Comparison of ENCODE assay signal across 8 cellular contexts in genomic region chrX:103356897-103357296, GRCh38. TPM values are rescaled to one million over a fixed set of nuclear protein-coding genes. Genes with fewer than 3 reads are reported as not detected.
DNase-seq lines count a peak whose midpoint lies in the region; ATAC-seq and TF ChIP-seq lines count a peak whose summit lies in the region.

No MANE protein-coding gene starts in this region.

- H3K4me1 Mint-ChIP-seq in WTC11 (peaks cover 14% of the 10 kb centered on the region), progenitor cell of endocrine pancreas (ENCODE audit: low read depth) (peaks cover 22% of the 10 kb centered on the region)

- peak overlapping the region; percentile 94 for H3K4me3 Mint-ChIP-seq in WTC11
- peak overlapping the region; percentile 98 for H3K4me3 Mint-ChIP-seq in progenitor cell of endocrine pancreas (ENCODE audit: low read depth)

- 6 to 44% methylated on average over 3 to 5 of the region's 13 CpGs for WGBS in gastroesophageal sphincter (ENCODE audit: low coverage in 1 of 2), 2 donors

- H3K36me3 Mint-ChIP-seq in WTC11 = peaks cover 9% of the 10 kb centered on the region
- H3K36me3 Mint-ChIP-seq in progenitor cell of endocrine pancreas (ENCODE audit: insufficient read depth) = peaks cover 5% of the 10 kb centered on the region

- peak overlapping the region; percentile 67 to 100 for H3K4me3 ChIP-seq in gastroesophageal sphincter

- H3K27ac Mint-ChIP-seq in WTC11 (peak overlapping the region; percentile 98), progenitor cell of endocrine pancreas (peak overlapping the region; percentile 99)

- no peaks in the 10 kb centered on the region for H3K9me3 ChIP-seq in gastroesophageal sphincter

- no peak for TF ChIP-seq POLR2A in gastroesophageal sphincter (IDR thresholded peaks at IDR 0.05)

- H3K27ac ChIP-seq in gastroesophageal sphincter = peak overlapping the region; percentile 89 to 96 (median 91)

- H3K27me3 Mint-ChIP-seq in WTC11 (ENCODE audit: low read depth) = peaks cover 3% of the 10 kb centered on the region; the same call in 1 of the 2 replicates
- H3K27me3 Mint-ChIP-seq in progenitor cell of endocrine pancreas = no peaks in the 10 kb centered on the region

- POLR2A ChIA-PET in WTC11 (lab: Charles Lee) = interaction anchor here (0.6 to 2.4 kb wide), 5 partner anchors 13 to 107 kb away, joined by 3 to 25 read pairs (median 6); partner anchors contain the start of gene BEX3

- CTCF ChIA-PET in WTC11 (lab: Charles Lee) = interaction anchor here (1.2 to 1.5 kb wide), 2 partner anchors 10 to 108 kb away, joined by 4 to 11 read pairs; no protein-coding TSS in a partner anchor

- no peak for TF ChIP-seq CTCF in WTC11 (IDR thresholded peaks at IDR 0.05)
- no peak for TF ChIP-seq CTCF in gastroesophageal sphincter (IDR thresholded peaks at IDR 0.05)
- no peak for TF ChIP-seq CTCF in progenitor cell of endocrine pancreas (IDR thresholded peaks at IDR 0.05; ENCODE audit: unreplicated experiment)

- peak; percentile 66 for ATAC-seq in WTC11
- peak; percentile 54 for ATAC-seq in gastroesophageal sphincter
- no peak for ATAC-seq in HG02588 (IDR thresholded peaks at IDR 0.05; ENCODE audit: unreplicated experiment)

- peaks cover 0 to 6% (median 0%) of the 10 kb centered on the region in 3 donors for H3K4me1 ChIP-seq in gastroesophageal sphincter

- TF ChIP-seq EP300 in gastroesophageal sphincter (IDR thresholded peaks at IDR 0.05) = no peak

- DNase-seq in NCI-H82 (lab: John Stamatoyannopoulos, UW) (peak; percentile 15), NCI-H82 treated with DMSO at 0.1 percent for 48 hours (lab: John Stamatoyannopoulos, UW; ENCODE audit: unreplicated experiment) (no peak), WTC11 (ENCODE audit: low spot score) (no peak), progenitor cell of endocrine pancreas (ENCODE audit: low spot score, unreplicated experiment) (no peak), NOMO-1 treated with dmso at 0.1 percent for 144 hours (lab: John Stamatoyannopoulos, UW; ENCODE audit: unreplicated experiment) (no peak), germinal center (ENCODE audit: low spot score) (no peak)

- H3K27me3 ChIP-seq in gastroesophageal sphincter = no peaks in the 10 kb centered on the region

- H3K9me3 Mint-ChIP-seq in WTC11 = no peaks in the 10 kb centered on the region
- peaks cover 9% of the 10 kb centered on the region for H3K9me3 Mint-ChIP-seq in progenitor cell of endocrine pancreas (ENCODE audit: low read depth)

- no peaks in the 10 kb centered on the region for H3K36me3 ChIP-seq in gastroesophageal sphincter

TF ChIP-seq in WTC11, 78 proteins besides CTCF, POLR2A, EP300 and RAD21:
- no peak for TF ChIP-seq SMAD3 (CRISPR knock-in tag; IDR thresholded peaks at IDR 0.05; ENCODE audit: borderline replicate concordance)
- TF ChIP-seq OVOL2 (CRISPR knock-in tag; IDR thresholded peaks at IDR 0.05; ENCODE audit: borderline replicate concordance) = no peak
- no peak for TF ChIP-seq ZNF263 (CRISPR knock-in tag; IDR thresholded peaks at IDR 0.05; ENCODE audit: low read depth)

RNA-seq across cellular contexts. Expression of gene TCEAL9, which starts 0.6 kb away (rescaled TPM):
- total RNA-seq in WTC11 (2021) = 30.4 to 35.0 TPM (median 30.7 TPM) in 3 replicates
- total RNA-seq in gastroesophageal sphincter = 10 to 100 TPM; 52.9 to 86.7 (median 78.3) TPM
- total RNA-seq in progenitor cell of endocrine pancreas = 111 and 118 TPM in 2 replicates

RNA-seq across cellular contexts. Expression of gene BEX3, which starts 19.4 kb away (rescaled TPM):
- 263 to 292 TPM (median 277 TPM) in 3 replicates for total RNA-seq in WTC11 (2021)
- total RNA-seq in gastroesophageal sphincter = 100 to 1,000 TPM; 117 to 215 (median 167) TPM
- 408 and 425 TPM in 2 replicates for total RNA-seq in progenitor cell of endocrine pancreas

RNA-seq across cellular contexts. Expression of gene TCEAL7, which starts 26.9 kb away (rescaled TPM):
- 5.6 to 7.7 TPM (median 7.2 TPM) in 3 replicates for total RNA-seq in WTC11 (2021)
- 10 to 100 TPM in 3 of 4 donors, 1 to 10 TPM in 1; 10.0 to 20.5 (median 13.6) TPM for total RNA-seq in gastroesophageal sphincter
- total RNA-seq in progenitor cell of endocrine pancreas = 4.9 and 5.1 TPM in 2 replicates

RNA-seq across cellular contexts. Expression of gene BEX2, which starts 46.1 kb away (rescaled TPM):
- total RNA-seq in WTC11 (2021) = 30.6 to 34.1 TPM (median 32.8 TPM) in 3 replicates
- 10 to 100 TPM in 1 of 4 donors, 1 to 10 TPM in 3; 2.3 to 24.5 (median 5.4) TPM for total RNA-seq in gastroesophageal sphincter
- total RNA-seq in progenitor cell of endocrine pancreas = 36.0 and 42.0 TPM in 2 replicates
